In genomic region chr3:143000525-143000924, GRCh38 we compare ENCODE assay signal across 8 cellular contexts. TPM values are rescaled to one million over a fixed set of nuclear protein-coding genes. Genes with fewer than 3 reads are reported as not detected.
DNase-seq lines count a peak whose midpoint lies in the region; ATAC-seq, FAIRE-seq and TF ChIP-seq lines count a peak whose summit lies in the region.

No MANE protein-coding gene starts in this region.

- H3K4me3 Mint-ChIP-seq in HFFc6, result peak overlapping the region; percentile 99
- peak overlapping the region; percentile 92 to 98 for H3K4me3 Mint-ChIP-seq in stimulated activated naive CD8-positive, alpha-beta T cell treated with anti-CD3 and anti-CD28 coated beads, Interleukin-15, amount 100 ng/mL, for 72 hours

- CTCF ChIA-PET in A549 (lab: Yijun Ruan, JAX), result interaction anchor here (1.9 to 2.7 kb wide), 4 partner anchors 9 to 171 kb away, joined by 4 to 10 read pairs (median 6); no protein-coding TSS in a partner anchor

- no peaks in the 10 kb centered on the region for H3K9me3 Mint-ChIP-seq in HFFc6
- H3K9me3 Mint-ChIP-seq in stimulated activated naive CD8-positive, alpha-beta T cell treated with anti-CD3 and anti-CD28 coated beads, Interleukin-15, amount 100 ng/mL, for 72 hours, result no peaks in the 10 kb centered on the region

- peak overlapping the region; percentile 91 to 96 for H3K27ac ChIP-seq in A549

- H3K36me3 ChIP-seq in adipocyte (ENCODE audit: control insufficient read depth, insufficient read depth, low read length, severe bottlenecking), result no peaks in the 10 kb centered on the region

- H3K27me3 ChIP-seq in adipocyte (replicated peaks; ENCODE audit: control insufficient read depth, insufficient read depth, low read length), result no peaks in the 10 kb centered on the region

- TF ChIP-seq EP300 in A549 (IDR thresholded peaks at IDR 0.05), result no peak

- peak overlapping the region; percentile 99 for H3K27ac Mint-ChIP-seq in HFFc6
- H3K27ac Mint-ChIP-seq in stimulated activated naive CD8-positive, alpha-beta T cell treated with anti-CD3 and anti-CD28 coated beads, Interleukin-15, amount 100 ng/mL, for 72 hours, result peak overlapping the region; percentile 99

- H3K4me1 Mint-ChIP-seq in HFFc6 (ENCODE audit: low read depth), result peaks cover 53% of the 10 kb centered on the region
- peaks cover 32% of the 10 kb centered on the region for H3K4me1 Mint-ChIP-seq in stimulated activated naive CD8-positive, alpha-beta T cell treated with anti-CD3 and anti-CD28 coated beads, Interleukin-15, amount 100 ng/mL, for 72 hours

- ATAC-seq in A549 (no peak), HG03039 (IDR thresholded peaks at IDR 0.05; ENCODE audit: unreplicated experiment) (no peak), GM18909 (IDR thresholded peaks at IDR 0.05; ENCODE audit: poor library complexity, unreplicated experiment) (no peak)
- no peak for ATAC-seq in stimulated activated naive CD8-positive, alpha-beta T cell treated with anti-CD3 and anti-CD28 coated beads, Interleukin-15, amount 100 ng/mL, for 72 hours

- H3K4me1 ChIP-seq in A549 (peaks cover 42% of the 10 kb centered on the region), adipocyte (ENCODE audit: control insufficient read depth, insufficient read depth, low read length) (peaks cover 34% of the 10 kb centered on the region)

- H3K4me3 ChIP-seq in A549 (peak overlapping the region; percentile 93), adipocyte (ENCODE audit: low read length) (peak overlapping the region; percentile 97)

- peaks cover 2% of the 10 kb centered on the region for H3K27me3 Mint-ChIP-seq in HFFc6 (ENCODE audit: insufficient read depth)
- no peaks in the 10 kb centered on the region for H3K27me3 Mint-ChIP-seq in stimulated activated naive CD8-positive, alpha-beta T cell treated with anti-CD3 and anti-CD28 coated beads, Interleukin-15, amount 100 ng/mL, for 72 hours

- DNase-seq in A549 (ENCODE audit: low read depth in 1 of 2, low spot score in 1 of 2), result no peak
- DNase-seq in HFFc6, result peak; percentile 15
- DNase-seq in adipocyte (ENCODE audit: low read depth), result peak; percentile 57
- DNase-seq in iPS-NIHi11 (ENCODE audit: low spot score), result peak; percentile 26
- no peak for DNase-seq in stimulated activated naive CD8-positive, alpha-beta T cell treated with anti-CD3 and anti-CD28 coated beads, Interleukin-15, amount 100 ng/mL, for 72 hours
- no peak for DNase-seq in NCI-H1092 (lab: John Stamatoyannopoulos, UW)

- peak overlapping the region; percentile 95 for H3K9ac ChIP-seq in adipocyte (ENCODE audit: low read length)

- TF ChIP-seq RAD21 in A549 (conservative IDR thresholded peaks at IDR 0.05 in 1 of 2, IDR thresholded peaks at IDR 0.05 in 1 of 2), result no peak

- H3K36me3 Mint-ChIP-seq in HFFc6 (ENCODE audit: low read depth), result peaks cover 10% of the 10 kb centered on the region

- no peak for TF ChIP-seq CTCF in A549 (IDR thresholded peaks at IDR 0.05)
- no peak for TF ChIP-seq CTCF in HFFc6 (IDR thresholded peaks at IDR 0.05)

- WGBS in A549 (ENCODE audit: missing lambda C conversion rate), result 16% methylated on average over 10 of the region's 10 CpGs

- FAIRE-seq in A549 (lab: Jason Lieb, UNC), result no peak

- H3K9me3 ChIP-seq in A549 (no peaks in the 10 kb centered on the region), adipocyte (ENCODE audit: control insufficient read depth, low read length) (no peaks in the 10 kb centered on the region)

- TF ChIP-seq POLR2A in A549 (IDR thresholded peaks at IDR 0.05; ENCODE audit: low read length), result no peak

- POLR2A ChIA-PET in A549 (lab: Yijun Ruan, JAX), result interaction anchor here (0.8 to 2.8 kb wide), 15 partner anchors 10 to 553 kb away, joined by 3 to 20 read pairs (median 5); partner anchors contain the start of genes ATR, PCOLCE2, PLS1 and XRN1

- H3K4me2 ChIP-seq in A549, result peak overlapping the region; percentile 81

TF ChIP-seq in A549, 52 proteins besides CTCF, POLR2A, EP300 and RAD21:
- no peak for TF ChIP-seq HOXB13 (CRISPR knock-in tag; IDR thresholded peaks at IDR 0.05; ENCODE audit: low read depth)
- TF ChIP-seq, protein P1, sequence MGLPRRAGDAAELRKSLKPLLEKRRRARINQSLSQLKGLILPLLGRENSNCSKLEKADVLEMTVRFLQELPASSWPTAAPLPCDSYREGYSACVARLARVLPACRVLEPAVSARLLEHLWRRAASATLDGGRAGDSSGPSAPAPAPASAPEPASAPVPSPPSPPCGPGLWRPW (IDR thresholded peaks at IDR 0.05), result no peak
- TF ChIP-seq CBX2 (IDR thresholded peaks at IDR 0.05; ENCODE audit: borderline replicate concordance, low read depth), result no peak
- no peak for TF ChIP-seq BHLHE40 (IDR thresholded peaks at IDR 0.05; ENCODE audit: low read depth, low read length)
- TF ChIP-seq PHF8 (IDR thresholded peaks at IDR 0.05; ENCODE audit: borderline replicate concordance, low read depth), result no peak
- no peak for TF ChIP-seq ZNF302 (CRISPR knock-in tag; IDR thresholded peaks at IDR 0.05)
- TF ChIP-seq MAFK (IDR thresholded peaks at IDR 0.05; ENCODE audit: partially characterized antibody), result no peak
- no peak for TF ChIP-seq SREBF2 (IDR thresholded peaks at IDR 0.05)
- TF ChIP-seq KDM1A (IDR thresholded peaks at IDR 0.05; ENCODE audit: low read depth), result no peak
- TF ChIP-seq NR3C1 (IDR thresholded peaks at IDR 0.05), result no peak
- no peak for TF ChIP-seq MAZ (IDR thresholded peaks at IDR 0.05; ENCODE audit: borderline replicate concordance, low read depth, low read length)
- no peak for TF ChIP-seq RARB (CRISPR knock-in tag; IDR thresholded peaks at IDR 0.05)
- no peak for TF ChIP-seq POLR2AphosphoS2 (conservative IDR thresholded peaks at IDR 0.05; ENCODE audit: low read length)
- no peak for TF ChIP-seq FOSL2 (IDR thresholded peaks at IDR 0.05)
- TF ChIP-seq FOSL2 (CRISPR knock-in tag; IDR thresholded peaks at IDR 0.05), result no peak
- TF ChIP-seq HOXA7 (CRISPR knock-in tag; IDR thresholded peaks at IDR 0.05), result no peak
- TF ChIP-seq ZFP36 (IDR thresholded peaks at IDR 0.05; ENCODE audit: borderline replicate concordance, partially characterized antibody), result no peak
- no peak for TF ChIP-seq PBX3 (IDR thresholded peaks at IDR 0.05)
- TF ChIP-seq TFCP2L1 (CRISPR knock-in tag; IDR thresholded peaks at IDR 0.05), result no peak
TF ChIP-seq in A549: peak in this region for 0.

RNA-seq across cellular contexts. Expression of gene U2SURP, which starts 0.8 kb away (rescaled TPM):
- polyA plus RNA-seq in A549 (2011; rRNA removed) (109 and 166 TPM in 2 replicates), A549 (2017; fragmentation: RNase III; extraction: RNeasy Plus Mini Kit Qiagen cat#74134 plus additional on column Dnase treatment) (87.8 to 104 TPM (median 90.1 TPM) in 3 replicates)
- 15.6 and 20.1 TPM in 2 replicates for polyA plus RNA-seq in A549 (2012; cell fraction: cytosol; rRNA removed)
- polyA plus RNA-seq in A549 (2012; cell fraction: nucleus; rRNA removed), result 15.9 and 22.4 TPM in 2 replicates
- 75.1 and 82.8 TPM in 2 replicates for polyA minus RNA-seq in A549 (2011; rRNA and poly(A)+ RNA removed)
- 10 to 100 TPM; 55.3 to 71.4 (median 67.1) TPM for total RNA-seq in HFFc6 (2021; fragmentation: NEBNext Ultra II Directional; extraction: Animal tissue kit (Norgen Biotek cat#: 25700))

RNA-seq across cellular contexts. Expression of gene PAQR9, which starts 37.1 kb away (rescaled TPM):
- polyA plus RNA-seq in A549 (2011; rRNA removed), result 3.0 TPM in 2 replicates
- polyA plus RNA-seq in A549 (2012; cell fraction: cytosol; rRNA removed), result 5.5 and 7.1 TPM in 2 replicates
- polyA plus RNA-seq in A549 (2012; cell fraction: nucleus; rRNA removed), result 5.0 and 9.9 TPM in 2 replicates
- polyA plus RNA-seq in A549 (2017; fragmentation: RNase III; extraction: RNeasy Plus Mini Kit Qiagen cat#74134 plus additional on column Dnase treatment), result 2.8 to 3.1 TPM (median 3.0 TPM) in 3 replicates
- polyA minus RNA-seq in A549 (2011; rRNA and poly(A)+ RNA removed), result 2.7 TPM in 2 replicates
- under 1 TPM in 4 of 6 experiments, not detected in 2; 0.11 to 0.30 (median 0.17) TPM for total RNA-seq in HFFc6 (2021; fragmentation: NEBNext Ultra II Directional; extraction: Animal tissue kit (Norgen Biotek cat#: 25700))

Comparison
In these comparisons a context has a peak if more than half of its experiments do, and no peak if none do; other contexts are left out.
1. DNase-seq: peak in HFFc6 (single experiment), adipocyte (single experiment) and iPS-NIHi11 (single experiment); none in A549 (0 of 2), stimulated activated naive CD8-positive, alpha-beta T cell treated with anti-CD3 and anti-CD28 coated beads, Interleukin-15, amount 100 ng/mL, for 72 hours (0 of 2) and NCI-H1092 (single experiment).